20 cellular contexts compared by ENCODE assay signal in genomic region chr5:72213482-72213881, GRCh38.
"Had no signal": no experiment of that assay in that cellular context is flagged by ENCODE, and none has a peak within 500 bp of the region (broad histone marks: within the 10 kb centered on the region; RNA-seq: fewer than 3 reads in every experiment).

No MANE protein-coding gene starts in this region.

- DNase-seq: KBM-7; MV-4-11; NCI-H1048; NCI-H1105; NCI-H1436 treated with DMSO at 0.1 percent for 48 hours; NCI-H1694; NCI-H187 treated with DMSO at 0.1 percent for 48 hours; NCI-H2029 treated with DMSO at 0.1 percent for 48 hours; NCI-H2171 treated with DMSO at 0.1 percent for 48 hours; NCI-H345; NCI-H446 treated with DMSO at 0.1 percent for 48 hours; NCI-H510A treated with DMSO at 0.1 percent for 48 hours; NCI-H526; NCI-H748 treated with DMSO at 0.1 percent for 48 hours; NK-92 treated with Interleukin-12 subunit alpha and Interleukin-12 subunit beta, amount 100 ng/mL, for 24 hours; PC-3; SHP77; SK-N-SH had no signal

- H3K27ac ChIP-seq: RWPE1 had no signal

- H3K9me3 ChIP-seq: SK-N-SH had no signal

- ATAC-seq: Panc1, PC-3 had no signal
